14 cellular contexts compared by ENCODE assay signal in the genomic region with DNA sequence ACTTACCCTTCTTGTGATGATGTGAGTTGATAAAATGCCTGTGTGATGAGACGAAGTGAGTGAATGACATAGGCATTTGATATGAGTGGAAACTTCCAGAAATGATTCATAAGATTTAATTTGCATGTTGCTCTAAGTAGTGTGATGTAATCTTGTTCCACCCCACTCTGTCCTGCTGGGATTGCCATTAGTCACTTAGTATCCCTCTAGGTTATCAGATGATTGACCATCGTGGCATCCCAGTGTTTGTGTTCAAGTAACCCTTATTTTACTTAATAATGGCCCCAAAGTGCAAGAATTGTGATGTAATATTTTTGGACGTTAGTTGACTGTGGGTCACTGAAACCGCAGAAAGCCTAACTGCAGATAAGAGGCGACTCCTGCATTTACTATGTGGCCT.
DNase-seq lines count a peak whose midpoint lies in the region; ATAC-seq and TF ChIP-seq lines count a peak whose summit lies in the region.
"Had no signal": no experiment of that assay in that cellular context is flagged by ENCODE, and none has a peak within 500 bp of the region (broad histone marks: within the 10 kb centered on the region; RNA-seq: fewer than 3 reads in every experiment).

No MANE protein-coding gene starts in this region.

- no peaks in the 10 kb centered on the region for H4K20me1 ChIP-seq in smooth muscle cell (ENCODE audit: low read depth)

- H3K4me3 Mint-ChIP-seq in CD4-positive, alpha-beta T cell = no peak overlapping the region
- H3K4me3 Mint-ChIP-seq: activated CD4-positive, alpha-beta T cell treated with anti-CD3 and anti-CD28 coated beads, Interleukin-2, amount 10 ng/mL, durations not matched to agents 24 days and 14 days; activated naive CD8-positive, alpha-beta T cell had no signal

- H3K9me3 ChIP-seq in gastroesophageal sphincter (no peaks in the 10 kb centered on the region), smooth muscle cell (replicated peaks; ENCODE audit: low read depth) (no peaks in the 10 kb centered on the region)
- no peaks in the 10 kb centered on the region for H3K9me3 ChIP-seq in CD4-positive, alpha-beta T cell (ENCODE audit: control insufficient read depth, low read length)
- H3K9me3 ChIP-seq: suprapubic skin had no signal

- no peak overlapping the region for H3K9ac ChIP-seq in smooth muscle cell (ENCODE audit: low read depth)

- H3K36me3 ChIP-seq in gastroesophageal sphincter (no peaks in the 10 kb centered on the region), smooth muscle cell (ENCODE audit: low read depth) (no peaks in the 10 kb centered on the region)
- H3K36me3 ChIP-seq: suprapubic skin had no signal

- no peaks in the 10 kb centered on the region for H3K36me3 Mint-ChIP-seq in CD4-positive, alpha-beta T cell (ENCODE audit: low read depth)
- H3K36me3 Mint-ChIP-seq: activated naive CD8-positive, alpha-beta T cell had no signal

- no peaks in the 10 kb centered on the region for H3K4me1 Mint-ChIP-seq in CD4-positive, alpha-beta T cell (ENCODE audit: low read depth)
- H3K4me1 Mint-ChIP-seq: activated CD4-positive, alpha-beta T cell treated with anti-CD3 and anti-CD28 coated beads, Interleukin-2, amount 10 ng/mL, durations not matched to agents 24 days and 14 days had no signal

- H3K4me1 ChIP-seq in gastroesophageal sphincter = peaks cover 4 to 37% (median 5%) of the 10 kb centered on the region in 3 donors
- no peaks in the 10 kb centered on the region for H3K4me1 ChIP-seq in smooth muscle cell (ENCODE audit: low read depth)

- ATAC-seq in gastroesophageal sphincter (peak; percentile 53), GM18861 (IDR thresholded peaks at IDR 0.05; ENCODE audit: unreplicated experiment) (no peak)
- no peak for ATAC-seq in CD4-positive, alpha-beta T cell (ENCODE audit: poor library complexity)

- TF ChIP-seq CTCF in gastroesophageal sphincter (IDR thresholded peaks at IDR 0.05) = no peak
- TF ChIP-seq CTCF in smooth muscle cell (IDR thresholded peaks at IDR 0.05; ENCODE audit: borderline replicate concordance, insufficient read depth, poor library complexity, severe bottlenecking) = no peak
- no peak for TF ChIP-seq CTCF in CD4-positive, alpha-beta T cell (IDR thresholded peaks at IDR 0.05)

- H3F3A ChIP-seq in smooth muscle cell (ENCODE audit: low read depth) = no peaks in the 10 kb centered on the region

- H3K9me3 Mint-ChIP-seq in CD4-positive, alpha-beta T cell = no peaks in the 10 kb centered on the region
- H3K9me3 Mint-ChIP-seq: activated CD4-positive, alpha-beta T cell treated with anti-CD3 and anti-CD28 coated beads, Interleukin-2, amount 10 ng/mL, durations not matched to agents 24 days and 14 days had no signal

- DNase-seq in DMS53 (lab: John Stamatoyannopoulos, UW) = peak; percentile 1
- DNase-seq in DMS53 treated with DMSO at 0.1 percent for 48 hours (lab: John Stamatoyannopoulos, UW; ENCODE audit: unreplicated experiment) = no peak
- DNase-seq in T1000 (lab: John Stamatoyannopoulos, UW) = peak; percentile 69
- DNase-seq in smooth muscle cell (lab: John Stamatoyannopoulos, UW; ENCODE audit: unreplicated experiment) = no peak
- DNase-seq in hippocampal formation (lab: John Stamatoyannopoulos, UW) = no peak
- no peak for DNase-seq in CD4-positive, alpha-beta T cell
- DNase-seq: activated CD4-positive, alpha-beta T cell treated with anti-CD3 and anti-CD28 coated beads, Interleukin-2, amount 10 ng/mL, durations not matched to agents 24 days and 14 days; SHP77; stimulated activated CD4-positive, alpha-beta T cell treated with anti-CD3 and anti-CD28 coated beads, Interleukin-4, amount 100 ng/mL, for 24 hours had no signal

- H3K27me3 Mint-ChIP-seq in CD4-positive, alpha-beta T cell = no peaks in the 10 kb centered on the region
- H3K27me3 Mint-ChIP-seq: activated CD4-positive, alpha-beta T cell treated with anti-CD3 and anti-CD28 coated beads, Interleukin-2, amount 10 ng/mL, durations not matched to agents 24 days and 14 days; activated naive CD8-positive, alpha-beta T cell had no signal

- H3K27ac ChIP-seq in gastroesophageal sphincter = peak overlapping the region in 1 of 4 donors; percentile 33
- H3K27ac ChIP-seq in smooth muscle cell (ENCODE audit: low read depth) = peak overlapping the region; percentile 50
- H3K27ac ChIP-seq in CD4-positive, alpha-beta T cell (ENCODE audit: low read depth, low read length) = no peak overlapping the region
- H3K27ac ChIP-seq: 22Rv1, suprapubic skin had no signal

- no peak for TF ChIP-seq POLR2A in gastroesophageal sphincter (IDR thresholded peaks at IDR 0.05)

- TF ChIP-seq EP300 in gastroesophageal sphincter (IDR thresholded peaks at IDR 0.05) = no peak

- no peak overlapping the region for H2AFZ ChIP-seq in smooth muscle cell (ENCODE audit: low read depth)

- H3K27ac Mint-ChIP-seq in CD4-positive, alpha-beta T cell = no peak overlapping the region
- H3K27ac Mint-ChIP-seq: activated CD4-positive, alpha-beta T cell treated with anti-CD3 and anti-CD28 coated beads, Interleukin-2, amount 10 ng/mL, durations not matched to agents 24 days and 14 days; activated naive CD8-positive, alpha-beta T cell had no signal

- no peaks in the 10 kb centered on the region for H3K79me2 ChIP-seq in smooth muscle cell (ENCODE audit: low read depth)

- CTCF ChIA-PET in CD4-positive, alpha-beta T cell (lab: Charles Lee) = no interaction called here

- H3K4me2 ChIP-seq in smooth muscle cell = no peak overlapping the region

- POLR2A ChIA-PET in CD4-positive, alpha-beta T cell (lab: Charles Lee) = no interaction called here

- intact Hi-C loops in CD4-positive, alpha-beta T cell (cut with DNase I, micrococcal nuclease) = no loop called here

- H3K4me3 ChIP-seq in gastroesophageal sphincter (no peak overlapping the region), smooth muscle cell (no peak overlapping the region)
- H3K4me3 ChIP-seq: suprapubic skin had no signal

- WGBS in gastroesophageal sphincter (ENCODE audit: low coverage in 1 of 2), 2 donors = 55 to 64% methylated on average over 5 of the region's 5 CpGs
- WGBS in smooth muscle cell (ENCODE audit: low lambda C conversion rate) = 48% methylated on average over 5 of the region's 5 CpGs

- H3K27me3 ChIP-seq in gastroesophageal sphincter (no peaks in the 10 kb centered on the region), smooth muscle cell (ENCODE audit: low read depth) (no peaks in the 10 kb centered on the region)
- no peaks in the 10 kb centered on the region for H3K27me3 ChIP-seq in CD4-positive, alpha-beta T cell (ENCODE audit: control insufficient read depth, insufficient read depth, low read length)
- H3K27me3 ChIP-seq: suprapubic skin had no signal

Comparison
In these comparisons a context has a peak if more than half of its experiments do, and no peak if none do; other contexts are left out.
1. DNase-seq: peak in DMS53 (single experiment) and T1000 (single experiment); none in DMS53 treated with DMSO at 0.1 percent for 48 hours (single experiment), smooth muscle cell (single experiment), hippocampal formation (0 of 2) and CD4-positive, alpha-beta T cell (0 of 10).